Comparison of ENCODE assay signal across 21 cellular contexts in genomic region chr14:33678012-33678411, GRCh38.
"Had no signal": no experiment of that assay in that cellular context is flagged by ENCODE, and none has a peak within 500 bp of the region (broad histone marks: within the 10 kb centered on the region; RNA-seq: fewer than 3 reads in every experiment).

No MANE protein-coding gene starts in this region.

- H3K4me1 ChIP-seq: spleen, upper lobe of right lung, uterus had no signal

- H3K4me3 ChIP-seq: lung, ovary, psoas muscle, sigmoid colon, spleen, thoracic aorta, tibial nerve, upper lobe of right lung, uterus had no signal

- H3K27me3 ChIP-seq: ovary, sigmoid colon, spleen, tibial nerve, upper lobe of right lung, uterus had no signal

- H3K4me1 Mint-ChIP-seq: memory B cell; naive thymus-derived CD8-positive, alpha-beta T cell; stimulated activated memory B cell treated with anti-CD40 and anti-IgM and Interleukin-4, amounts not matched to agents 10 μg/mL and 1 μg/mL and 100 μg/mL, for 72 hours had no signal

- H3K27ac ChIP-seq: ovary, psoas muscle, sigmoid colon, spleen, thoracic aorta, tibial nerve, upper lobe of right lung, uterus had no signal

- H3K27me3 Mint-ChIP-seq: memory B cell; stimulated activated memory B cell treated with anti-CD40 and anti-IgM and Interleukin-4, amounts not matched to agents 10 μg/mL and 1 μg/mL and 100 μg/mL, for 72 hours had no signal

- FAIRE-seq: frontal cortex, kidney had no signal

- H3K4me3 Mint-ChIP-seq: memory B cell; naive thymus-derived CD8-positive, alpha-beta T cell; stimulated activated memory B cell treated with anti-CD40 and anti-IgM and Interleukin-4, amounts not matched to agents 10 μg/mL and 1 μg/mL and 100 μg/mL, for 72 hours had no signal

- DNase-seq: cortex of kidney; kidney; naive thymus-derived CD8-positive, alpha-beta T cell; occipital lobe; ovary; posterior cingulate gyrus; psoas muscle; right cardiac atrium; sigmoid colon; spleen; stimulated activated CD4-positive, alpha-beta T cell treated with anti-CD3 and anti-CD28 coated beads, Interleukin-4, amount 100 ng/mL, for 4 hours; stimulated activated naive CD8-positive, alpha-beta T cell treated with anti-CD3 and anti-CD28 coated beads, Interleukin-15, Interleukin-2, amounts not matched to agents 100 U/mL and 50 U/mL, for 24 hours; upper lobe of right lung; uterus had no signal

- H3K9me3 ChIP-seq: ovary, psoas muscle, sigmoid colon, spleen, thoracic aorta, tibial nerve, upper lobe of right lung, uterus had no signal

- ATAC-seq: left lobe of liver; naive thymus-derived CD8-positive, alpha-beta T cell; psoas muscle; right cardiac atrium; stimulated activated memory B cell treated with anti-CD40 and anti-IgM and Interleukin-4, amounts not matched to agents 10 μg/mL and 1 μg/mL and 100 μg/mL, for 72 hours; stimulated activated naive CD8-positive, alpha-beta T cell treated with anti-CD3 and anti-CD28 coated beads, Interleukin-15, Interleukin-2, amounts not matched to agents 100 U/mL and 50 U/mL, for 24 hours; upper lobe of right lung had no signal

- H3K36me3 ChIP-seq: ovary, sigmoid colon, spleen, thoracic aorta, tibial nerve, upper lobe of right lung, uterus had no signal

- H3K36me3 Mint-ChIP-seq: memory B cell; naive thymus-derived CD8-positive, alpha-beta T cell; stimulated activated memory B cell treated with anti-CD40 and anti-IgM and Interleukin-4, amounts not matched to agents 10 μg/mL and 1 μg/mL and 100 μg/mL, for 72 hours had no signal

- H3K27ac Mint-ChIP-seq: memory B cell; naive thymus-derived CD8-positive, alpha-beta T cell; stimulated activated memory B cell treated with anti-CD40 and anti-IgM and Interleukin-4, amounts not matched to agents 10 μg/mL and 1 μg/mL and 100 μg/mL, for 72 hours had no signal

- H3K9me3 Mint-ChIP-seq: stimulated activated memory B cell treated with anti-CD40 and anti-IgM and Interleukin-4, amounts not matched to agents 10 μg/mL and 1 μg/mL and 100 μg/mL, for 72 hours had no signal
